ENCODE assay signal across 1 cellular context in genomic region chr18:49207373-49207772, GRCh38.
TF ChIP-seq lines count a peak whose summit lies in the region.

No MANE protein-coding gene starts in this region.

TF ChIP-seq in GM23338, 12 proteins besides CTCF, POLR2A, EP300 and RAD21 (continued from another document):
- no peak for TF ChIP-seq ZNF462 (CRISPR knock-in tag; IDR thresholded peaks at IDR 0.05)
- TF ChIP-seq ZNF331 (CRISPR knock-in tag; IDR thresholded peaks at IDR 0.05; ENCODE audit: low read depth), result no peak
- no peak for TF ChIP-seq ZNF114 (CRISPR knock-in tag; IDR thresholded peaks at IDR 0.05)
- no peak for TF ChIP-seq ETS1 (IDR thresholded peaks at IDR 0.05)
